ENCODE assay signal across 33 cellular contexts in the genomic region with DNA sequence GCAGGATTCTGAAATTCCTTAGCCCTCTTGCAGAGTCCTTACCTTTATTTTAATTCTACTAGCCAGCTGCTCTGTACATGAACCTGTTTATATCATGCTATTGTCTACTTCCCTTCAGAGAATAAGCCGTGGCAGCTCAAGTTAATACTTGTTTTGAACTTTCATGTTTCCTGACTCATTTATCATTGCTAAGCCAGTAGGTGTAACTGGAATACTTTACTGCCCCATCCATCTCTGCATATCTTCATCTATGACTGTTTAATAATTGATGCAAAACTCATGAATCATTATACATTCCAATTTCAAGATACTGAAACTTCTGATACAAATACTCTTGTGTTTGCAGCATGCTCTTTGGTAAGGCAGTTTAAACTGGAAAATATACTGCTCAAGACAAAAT.
DNase-seq lines count a peak whose midpoint lies in the region; ATAC-seq and TF ChIP-seq lines count a peak whose summit lies in the region.
"Had no signal": no experiment of that assay in that cellular context is flagged by ENCODE, and none has a peak within 500 bp of the region (broad histone marks: within the 10 kb centered on the region; RNA-seq: fewer than 3 reads in every experiment).

No MANE protein-coding gene starts in this region.

- TF ChIP-seq EP300 in SK-N-SH (IDR thresholded peaks at IDR 0.05; ENCODE audit: borderline replicate concordance in 1 of 2, low read depth in 1 of 2, low read length in 1 of 2): peak; percentile 46 to 68
- TF ChIP-seq EP300 in neural cell (conservative IDR thresholded peaks at IDR 0.05; ENCODE audit: poor library complexity, severe bottlenecking): no peak

- no peak overlapping the region for H2BK5ac ChIP-seq in trophoblast cell (ENCODE audit: low read depth, low read length, poor library complexity)

- no peak overlapping the region for H3K23ac ChIP-seq in trophoblast cell (ENCODE audit: low read length)

- no peaks in the 10 kb centered on the region for H3K79me2 ChIP-seq in SK-N-SH (ENCODE audit: insufficient read depth)
- no peaks in the 10 kb centered on the region for H3K79me2 ChIP-seq in neural cell (replicated peaks; ENCODE audit: insufficient read depth, low read length)
- H3K79me2 ChIP-seq in trophoblast cell (ENCODE audit: control insufficient read depth, insufficient read depth, low read length, poor library complexity): no peaks in the 10 kb centered on the region
- H3K79me2 ChIP-seq: hepatocyte had no signal

- no peaks in the 10 kb centered on the region for H3K36me3 Mint-ChIP-seq in activated T-cell treated with anti-CD3 and anti-CD28 coated beads, Interleukin-2, amount 50 U/mL, for 72 hours (ENCODE audit: insufficient read depth in 2 of 2)
- H3K36me3 Mint-ChIP-seq: activated naive CD8-positive, alpha-beta T cell treated with anti-CD3 and anti-CD28 coated beads for 36 hours had no signal

- H3K27me3 ChIP-seq in SK-N-SH (ENCODE audit: insufficient read depth) (no peaks in the 10 kb centered on the region), neural cell (ENCODE audit: insufficient read depth, low read depth, low read length) (no peaks in the 10 kb centered on the region), trophoblast cell (ENCODE audit: insufficient read depth, low read length) (no peaks in the 10 kb centered on the region)
- H3K27me3 ChIP-seq: esophagus squamous epithelium, gastrocnemius medialis, hepatocyte, stomach, thyroid gland had no signal

- H3K9me2 ChIP-seq in SK-N-SH (no peaks in the 10 kb centered on the region), neural cell (ENCODE audit: insufficient read depth, low read length) (no peaks in the 10 kb centered on the region)

- H3F3A ChIP-seq in SK-N-SH (replicated peaks; ENCODE audit: insufficient read depth) (peaks cover 4% of the 10 kb centered on the region), neural cell (ENCODE audit: insufficient read depth, low read length, poor library complexity, severe bottlenecking) (peaks cover 18% of the 10 kb centered on the region)

- peak; percentile 70 for DNase-seq in HPDE6-E6E7 (ENCODE audit: extremely low spot score)
- DNase-seq in SK-N-SH: no peak
- DNase-seq in epithelial cell of prostate (ENCODE audit: low read depth, low spot score): peak; percentile 84
- DNase-seq in trophoblast cell: no peak
- no peak for DNase-seq in effector CD4-positive, alpha-beta T cell
- no peak for DNase-seq in activated T-cell treated with anti-CD3 and anti-CD28 coated beads, Interleukin-2, amount 50 U/mL, for 72 hours
- DNase-seq: activated B cell treated with CpG ODN at 0.5 μM for 24 hours; activated CD4-positive, alpha-beta T cell treated with anti-CD3 and anti-CD28 coated beads, Interleukin-2, amount 10 ng/mL, durations not matched to agents 7 days and 5 days; activated gamma-delta T cell; activated naive CD8-positive, alpha-beta T cell treated with anti-CD3 and anti-CD28 coated beads for 36 hours; aorta; CD4-positive, alpha-beta memory T cell; central memory CD4-positive, alpha-beta T cell; esophagus squamous epithelium; gastrocnemius medialis; H9; IMR-90; mesenchymal stem cell; NCI-H2107; NCI-H446 treated with DMSO at 0.1 percent for 48 hours; NCI-H774; stimulated activated CD4-positive, alpha-beta T cell treated with anti-CD3 and anti-CD28 coated beads, Interleukin-12 subunit alpha, Interleukin-12 subunit beta, amount 100 ng/mL, for 4 hours; stimulated activated CD4-positive, alpha-beta T cell treated with anti-CD3 and anti-CD28 coated beads, Interleukin-2, amount 100 ng/mL, for 48 hours; stomach; T-helper 1 cell; thyroid gland had no signal

- no peaks in the 10 kb centered on the region for H3K9me3 ChIP-seq in SK-N-SH
- H3K9me3 ChIP-seq in neural cell (ENCODE audit: low read length): no peaks in the 10 kb centered on the region
- peaks cover 2% of the 10 kb centered on the region for H3K9me3 ChIP-seq in trophoblast cell (ENCODE audit: insufficient read depth, low read depth, low read length)
- H3K9me3 ChIP-seq: esophagus squamous epithelium, gastrocnemius medialis, prostate gland, stomach, thyroid gland had no signal

- H4K91ac ChIP-seq in trophoblast cell (ENCODE audit: low read depth, low read length): no peak overlapping the region

- TF ChIP-seq CTCF in SK-N-SH (IDR thresholded peaks at IDR 0.05) (no peak), neural cell (IDR thresholded peaks at IDR 0.05; ENCODE audit: poor library complexity, severe bottlenecking) (no peak)

- H4K8ac ChIP-seq in trophoblast cell (ENCODE audit: low read depth, low read length): no peak overlapping the region

- POLR2A ChIA-PET in SK-N-SH (lab: Yijun Ruan, JAX): no interaction called here

- no peaks in the 10 kb centered on the region for H3K36me3 ChIP-seq in SK-N-SH (replicated peaks in 1 of 2; ENCODE audit: control insufficient read depth in 1 of 2, insufficient read depth in 2 of 2, low read length in 1 of 2)
- H3K36me3 ChIP-seq in neural cell (ENCODE audit: insufficient read depth, low read length): peaks cover 6% of the 10 kb centered on the region
- no peaks in the 10 kb centered on the region for H3K36me3 ChIP-seq in trophoblast cell (ENCODE audit: control insufficient read depth in 1 of 2, insufficient read depth in 2 of 2, low read length in 2 of 2)
- H3K36me3 ChIP-seq: esophagus squamous epithelium, gastrocnemius medialis, prostate gland, stomach, thyroid gland had no signal

- peaks cover 0 to 3% of the 10 kb centered on the region in 2 donors for H3K9me3 Mint-ChIP-seq in activated T-cell treated with anti-CD3 and anti-CD28 coated beads, Interleukin-2, amount 50 U/mL, for 72 hours
- H3K9me3 Mint-ChIP-seq: activated B cell treated with CpG ODN at 0.5 μM for 24 hours; activated CD4-positive, alpha-beta T cell treated with anti-CD3 and anti-CD28 coated beads, Interleukin-2, amount 10 ng/mL, durations not matched to agents 7 days and 5 days; activated naive CD8-positive, alpha-beta T cell treated with anti-CD3 and anti-CD28 coated beads for 36 hours; H9 had no signal

- no peaks in the 10 kb centered on the region for H3K27me3 Mint-ChIP-seq in activated T-cell treated with anti-CD3 and anti-CD28 coated beads, Interleukin-2, amount 50 U/mL, for 72 hours (ENCODE audit: low read depth)
- H3K27me3 Mint-ChIP-seq: activated B cell treated with CpG ODN at 0.5 μM for 24 hours; activated CD4-positive, alpha-beta T cell treated with anti-CD3 and anti-CD28 coated beads, Interleukin-2, amount 10 ng/mL, durations not matched to agents 7 days and 5 days; activated naive CD8-positive, alpha-beta T cell treated with anti-CD3 and anti-CD28 coated beads for 36 hours; B cell; CD4-positive, alpha-beta memory T cell had no signal

- H3K9ac ChIP-seq in SK-N-SH (no peak overlapping the region), neural cell (ENCODE audit: low read length) (no peak overlapping the region), trophoblast cell (ENCODE audit: low read length) (no peak overlapping the region)

- H3K79me1 ChIP-seq in trophoblast cell (ENCODE audit: low read length): no peaks in the 10 kb centered on the region

- peaks cover 0 to 18% of the 10 kb centered on the region in 2 experiments; a peak in 3 of 4 replicates for H3K4me1 ChIP-seq in SK-N-SH (ENCODE audit: control insufficient read depth in 1 of 2, insufficient read depth in 2 of 2, low read depth in 1 of 2, low read length in 1 of 2)
- H3K4me1 ChIP-seq in trophoblast cell (ENCODE audit: control insufficient read depth in 1 of 2, insufficient read depth in 2 of 2, low read length in 2 of 2): no peaks in the 10 kb centered on the region
- H3K4me1 ChIP-seq: gastrocnemius medialis, prostate gland, stomach, thyroid gland had no signal

- TF ChIP-seq RAD21 in SK-N-SH (IDR thresholded peaks at IDR 0.05; ENCODE audit: low read length) (no peak), neural cell (conservative IDR thresholded peaks at IDR 0.05) (no peak)

- no peak overlapping the region for H4K12ac ChIP-seq in trophoblast cell (ENCODE audit: low read depth, low read length)

- H2BK120ac ChIP-seq in trophoblast cell (ENCODE audit: insufficient read depth, low read length, poor library complexity): no peak overlapping the region

- no peak overlapping the region for H3K14ac ChIP-seq in trophoblast cell (ENCODE audit: low read length)

- 0% methylated on average over 1 of the region's 1 CpG for WGBS in SK-N-SH (ENCODE audit: low lambda C conversion rate)
- WGBS in trophoblast cell (ENCODE audit: extremely low coverage, insufficient coverage, insufficient read length): no CpG with 5 or more reads among the region's 1 CpG

- H3K27ac Mint-ChIP-seq in activated T-cell treated with anti-CD3 and anti-CD28 coated beads, Interleukin-2, amount 50 U/mL, for 72 hours: no peak overlapping the region
- H3K27ac Mint-ChIP-seq: activated B cell treated with CpG ODN at 0.5 μM for 24 hours; activated CD4-positive, alpha-beta T cell treated with anti-CD3 and anti-CD28 coated beads, Interleukin-2, amount 10 ng/mL, durations not matched to agents 7 days and 5 days; activated naive CD8-positive, alpha-beta T cell treated with anti-CD3 and anti-CD28 coated beads for 36 hours; B cell; CD4-positive, alpha-beta memory T cell; H9 had no signal

- no peak overlapping the region for H3K4me3 ChIP-seq in SK-N-SH (ENCODE audit: low read depth in 2 of 2, low read length in 1 of 2)
- H3K4me3 ChIP-seq in neural cell (ENCODE audit: low read length): peak overlapping the region; percentile 39
- H3K4me3 ChIP-seq in trophoblast cell (ENCODE audit: low read depth, low read length): no peak overlapping the region
- H3K4me3 ChIP-seq: esophagus squamous epithelium, gastrocnemius medialis, hepatocyte, prostate gland, stomach, thyroid gland had no signal

- H3K4me2 ChIP-seq in SK-N-SH (no peak overlapping the region), neural cell (ENCODE audit: low read length) (no peak overlapping the region), trophoblast cell (ENCODE audit: low read length) (no peak overlapping the region)
- H3K4me2 ChIP-seq: hepatocyte had no signal

- no peaks in the 10 kb centered on the region for H3K4me1 Mint-ChIP-seq in activated T-cell treated with anti-CD3 and anti-CD28 coated beads, Interleukin-2, amount 50 U/mL, for 72 hours (ENCODE audit: low read depth)
- H3K4me1 Mint-ChIP-seq: activated B cell treated with CpG ODN at 0.5 μM for 24 hours; activated CD4-positive, alpha-beta T cell treated with anti-CD3 and anti-CD28 coated beads, Interleukin-2, amount 10 ng/mL, durations not matched to agents 7 days and 5 days; B cell had no signal

- H3K4ac ChIP-seq in trophoblast cell (ENCODE audit: low read depth, low read length): no peak overlapping the region

- H3K4me3 Mint-ChIP-seq in activated T-cell treated with anti-CD3 and anti-CD28 coated beads, Interleukin-2, amount 50 U/mL, for 72 hours: no peak overlapping the region
- H3K4me3 Mint-ChIP-seq: activated B cell treated with CpG ODN at 0.5 μM for 24 hours; activated CD4-positive, alpha-beta T cell treated with anti-CD3 and anti-CD28 coated beads, Interleukin-2, amount 10 ng/mL, durations not matched to agents 7 days and 5 days; activated naive CD8-positive, alpha-beta T cell treated with anti-CD3 and anti-CD28 coated beads for 36 hours; B cell; CD4-positive, alpha-beta memory T cell; H9 had no signal

- H4K20me1 ChIP-seq in SK-N-SH (ENCODE audit: insufficient read depth): no peaks in the 10 kb centered on the region
- no peaks in the 10 kb centered on the region for H4K20me1 ChIP-seq in neural cell (ENCODE audit: insufficient read depth)

- ATAC-seq in activated T-cell treated with anti-CD3 and anti-CD28 coated beads, Interleukin-2, amount 50 U/mL, for 72 hours (replicated peaks in 1 of 2): no peak
- no peak for ATAC-seq in GM18517 (IDR thresholded peaks at IDR 0.05; ENCODE audit: unreplicated experiment)
- ATAC-seq: gastrocnemius medialis, left lobe of liver, sciatic nerve had no signal

- H2AFZ ChIP-seq in SK-N-SH (ENCODE audit: low read depth) (no peak overlapping the region), neural cell (ENCODE audit: low read depth, low read length) (no peak overlapping the region), trophoblast cell (ENCODE audit: insufficient read depth, low read length, poor library complexity) (no peak overlapping the region)
- H2AFZ ChIP-seq: hepatocyte had no signal

- H2BK12ac ChIP-seq in trophoblast cell (ENCODE audit: low read length): no peak overlapping the region

- CTCF ChIA-PET in SK-N-SH (lab: Yijun Ruan, JAX): interaction anchor here (0.5 to 1.9 kb wide), 2 partner anchors 13 to 122 kb away, joined by 3 to 10 read pairs; no protein-coding TSS in a partner anchor

- no peak overlapping the region for H2AK5ac ChIP-seq in trophoblast cell (ENCODE audit: low read length)

- H3K27ac ChIP-seq in SK-N-SH (ENCODE audit: low read depth in 2 of 2, low read length in 1 of 2) (peak overlapping the region; percentile 20 to 72; a peak in 2 of 4 replicates), epithelial cell of prostate (peak overlapping the region; percentile 70), neural cell (ENCODE audit: low read length) (peak overlapping the region; percentile 96), trophoblast cell (ENCODE audit: low read depth, low read length) (no peak overlapping the region)
- H3K27ac ChIP-seq: gastrocnemius medialis, hepatocyte, prostate gland, stomach, thyroid gland had no signal

- H3K18ac ChIP-seq in trophoblast cell (ENCODE audit: low read length): no peak overlapping the region

Comparison
In these comparisons a context has a peak if more than half of its experiments do, and no peak if none do; other contexts are left out.
1. DNase-seq: peak in HPDE6-E6E7 (single experiment) and epithelial cell of prostate (single experiment); none in SK-N-SH (single experiment), trophoblast cell (0 of 2), effector CD4-positive, alpha-beta T cell (single experiment) and activated T-cell treated with anti-CD3 and anti-CD28 coated beads, Interleukin-2, amount 50 U/mL, for 72 hours (0 of 2).